ENCODE assay signal across 9 cellular contexts in genomic region chr10:74923556-74923955, GRCh38.
A peak's percentile ranks its signal among the peaks of the same experiment; 100 is the strongest.
DNase-seq lines count a peak whose midpoint lies in the region; ATAC-seq, FAIRE-seq and TF ChIP-seq lines count a peak whose summit lies in the region.
"Had no signal": no experiment of that assay in that cellular context is flagged by ENCODE, and none has a peak within 500 bp of the region (broad histone marks: within the 10 kb centered on the region; RNA-seq: fewer than 3 reads in every experiment).

No MANE protein-coding gene starts in this region.

- 57% methylated on average over 4 of the region's 4 CpGs; no CpG with 5 or more reads in 1 of the 2 experiments for WGBS in H1 (ENCODE audit: extremely low coverage in 1 of 2, insufficient coverage in 1 of 2, insufficient read length in 1 of 2, insufficient replicate concordance in 2 of 2, low coverage in 1 of 2, low lambda C conversion rate in 2 of 2, missing lambda C conversion rate in 1 of 2), 2 experiments
- no CpG with 5 or more reads among the region's 4 CpGs for WGBS in trophoblast cell (ENCODE audit: extremely low coverage, insufficient coverage, insufficient read length)

- H3K79me2 ChIP-seq in H1 (ENCODE audit: control insufficient read depth in 1 of 2, insufficient read depth in 2 of 2, low read length in 2 of 2) (peaks cover 0 to 34% of the 10 kb centered on the region in 2 experiments; a peak in 3 of 4 replicates), trophoblast cell (ENCODE audit: control insufficient read depth, insufficient read depth, low read length, poor library complexity) (peaks cover 2% of the 10 kb centered on the region)

- peaks cover 54% of the 10 kb centered on the region for H3K4me1 Mint-ChIP-seq in progenitor cell of endocrine pancreas (ENCODE audit: low read depth)

- no peak overlapping the region for H2AFZ ChIP-seq in H1 (ENCODE audit: low read length)
- H2AFZ ChIP-seq in trophoblast cell (ENCODE audit: insufficient read depth, low read length, poor library complexity) = no peak overlapping the region

- no peak overlapping the region for H3K4ac ChIP-seq in H1 (replicated peaks; ENCODE audit: insufficient read length, low read depth, low read length)
- no peak overlapping the region for H3K4ac ChIP-seq in trophoblast cell (ENCODE audit: low read depth, low read length)

- H3K56ac ChIP-seq in H1 (replicated peaks; ENCODE audit: insufficient read length, low read depth, low read length) = no peak overlapping the region

- H3K9ac ChIP-seq in H1 (replicated peaks in 1 of 4; ENCODE audit: extremely low read depth in 1 of 4, low read depth in 3 of 4, low read length in 3 of 4) (peak overlapping the region in 1 of 4 experiments; percentile 1; a peak in 1 of 7 replicates), trophoblast cell (ENCODE audit: low read length) (no peak overlapping the region)

- no peaks in the 10 kb centered on the region for H3K27me3 Mint-ChIP-seq in progenitor cell of endocrine pancreas
- H3K27me3 Mint-ChIP-seq: central memory CD8-positive, alpha-beta T cell had no signal

- H2BK20ac ChIP-seq in H1 (ENCODE audit: low read length) = no peak overlapping the region

- TF ChIP-seq CTCF in H1 (IDR thresholded peaks at IDR 0.05; ENCODE audit: control extremely low read depth in 1 of 3, insufficient read depth in 1 of 3, low read depth in 1 of 3, low read length in 3 of 3) (no peak), progenitor cell of endocrine pancreas (IDR thresholded peaks at IDR 0.05; ENCODE audit: unreplicated experiment) (no peak)

- H3K27ac ChIP-seq in H1 (ENCODE audit: low read depth, low read length) (peak overlapping the region; percentile 16; the same call in 1 of the 2 replicates), trophoblast cell (ENCODE audit: low read depth, low read length) (no peak overlapping the region)

- H3K9me3 ChIP-seq in H1 (ENCODE audit: insufficient read depth in 2 of 2, low read depth in 1 of 2, low read length in 1 of 2) (peaks cover 2 to 4% of the 10 kb centered on the region in 2 experiments; a peak in 2 of 4 replicates), trophoblast cell (ENCODE audit: insufficient read depth, low read depth, low read length) (peaks cover 2% of the 10 kb centered on the region)

- H3K4me3 ChIP-seq in H1 (ENCODE audit: extremely low read depth in 1 of 4, insufficient read depth in 2 of 4, low read depth in 3 of 4, low read length in 4 of 4) (no peak overlapping the region), trophoblast cell (ENCODE audit: low read depth, low read length) (no peak overlapping the region)

- H3K4me2 ChIP-seq in H1 (ENCODE audit: insufficient read depth in 1 of 2, low read depth in 2 of 2, low read length in 2 of 2) (no peak overlapping the region), trophoblast cell (ENCODE audit: low read length) (no peak overlapping the region)

- peaks cover 0 to 12% (median 8%) of the 10 kb centered on the region in 4 experiments; a peak in 6 of 7 replicates for H3K4me1 ChIP-seq in H1 (replicated peaks in 1 of 4; ENCODE audit: control insufficient read depth in 3 of 4, insufficient read depth in 4 of 4, low read length in 3 of 4)
- peaks cover 0 to 3% of the 10 kb centered on the region in 2 experiments for H3K4me1 ChIP-seq in trophoblast cell (ENCODE audit: control insufficient read depth in 1 of 2, insufficient read depth in 2 of 2, low read length in 2 of 2)

- H4K5ac ChIP-seq in H1 (ENCODE audit: insufficient read length, low read depth, low read length) = no peak overlapping the region

- no peak overlapping the region for H3K4me3 Mint-ChIP-seq in progenitor cell of endocrine pancreas (ENCODE audit: low read depth)
- H3K4me3 Mint-ChIP-seq: central memory CD8-positive, alpha-beta T cell had no signal

- H3K79me1 ChIP-seq in H1 (ENCODE audit: low read depth, low read length) (peaks cover 3% of the 10 kb centered on the region; the same call in 1 of the 2 replicates), trophoblast cell (ENCODE audit: low read length) (no peaks in the 10 kb centered on the region)

- H3K27me3 ChIP-seq in H1 (replicated peaks in 1 of 4; ENCODE audit: control insufficient read depth in 3 of 4, extremely low read depth in 1 of 4, insufficient read depth in 3 of 4, low read length in 3 of 4) (no peaks in the 10 kb centered on the region), trophoblast cell (ENCODE audit: insufficient read depth, low read length) (no peaks in the 10 kb centered on the region)

- H2BK120ac ChIP-seq in H1 (replicated peaks; ENCODE audit: low read depth, low read length) = no peak overlapping the region
- no peak overlapping the region for H2BK120ac ChIP-seq in trophoblast cell (ENCODE audit: insufficient read depth, low read length, poor library complexity)

- no peaks in the 10 kb centered on the region for H3K23me2 ChIP-seq in H1 (ENCODE audit: low read depth, low read length)

- H2AK5ac ChIP-seq in H1 (ENCODE audit: low read depth, low read length) (no peak overlapping the region), trophoblast cell (ENCODE audit: low read length) (no peak overlapping the region)

- H2BK12ac ChIP-seq in H1 (ENCODE audit: low read depth, low read length) (peak overlapping the region; percentile 53; the same call in 1 of the 2 replicates), trophoblast cell (ENCODE audit: low read length) (no peak overlapping the region)

- H3K18ac ChIP-seq in H1 (ENCODE audit: extremely low read depth, low read length) (no peak overlapping the region; the same call in 1 of the 2 replicates), trophoblast cell (ENCODE audit: low read length) (no peak overlapping the region)

- H3K36me3 ChIP-seq in H1 (ENCODE audit: control insufficient read depth in 2 of 4, insufficient read depth in 4 of 4, low read length in 3 of 4) (no peaks in the 10 kb centered on the region), trophoblast cell (ENCODE audit: control insufficient read depth in 1 of 2, insufficient read depth in 2 of 2, low read length in 2 of 2) (no peaks in the 10 kb centered on the region)

- TF ChIP-seq POLR2A in H1 (IDR thresholded peaks at IDR 0.05; ENCODE audit: control extremely low read depth in 1 of 2, low read depth in 2 of 2, low read length in 2 of 2) = no peak

- TF ChIP-seq EP300 in H1 (IDR thresholded peaks at IDR 0.05; ENCODE audit: borderline replicate concordance in 1 of 2, low read depth in 2 of 2, low read length in 2 of 2) = no peak

- peaks cover 7% of the 10 kb centered on the region for H3K9me3 Mint-ChIP-seq in progenitor cell of endocrine pancreas (ENCODE audit: low read depth)
- H3K9me3 Mint-ChIP-seq: central memory CD8-positive, alpha-beta T cell had no signal

- H4K20me1 ChIP-seq in H1 (replicated peaks in 1 of 2; ENCODE audit: control insufficient read depth in 1 of 2, insufficient read depth in 2 of 2, low read length in 2 of 2) = peaks cover 0 to 2% of the 10 kb centered on the region in 2 experiments

- no peak overlapping the region for H4K8ac ChIP-seq in H1 (ENCODE audit: extremely low read depth, insufficient read depth, low read length)
- H4K8ac ChIP-seq in trophoblast cell (ENCODE audit: low read depth, low read length) = no peak overlapping the region

- H3K23ac ChIP-seq in H1 (ENCODE audit: insufficient read length) (no peak overlapping the region), trophoblast cell (ENCODE audit: low read length) (no peak overlapping the region)

- CTCF ChIA-PET in H1 (lab: Charles Lee; ENCODE audit: partially characterized antibody) = no interaction called here

- no peak overlapping the region for H4K12ac ChIP-seq in trophoblast cell (ENCODE audit: low read depth, low read length)

- peaks cover 10% of the 10 kb centered on the region for H3K36me3 Mint-ChIP-seq in progenitor cell of endocrine pancreas (ENCODE audit: insufficient read depth)

- no peak overlapping the region for H2BK15ac ChIP-seq in H1 (ENCODE audit: low read length)

- ATAC-seq in GM18870 (IDR thresholded peaks at IDR 0.05; ENCODE audit: unreplicated experiment) (no peak), GM19324 (IDR thresholded peaks at IDR 0.05; ENCODE audit: low FRiP score, unreplicated experiment) (no peak)

- DNase-seq in DMS 273 treated with DMSO at 0.1 percent for 48 hours (lab: John Stamatoyannopoulos, UW) (peak; percentile 37), NCI-H1694 treated with DMSO at 0.1 percent for 48 hours (lab: John Stamatoyannopoulos, UW) (peak; percentile 52), H1 (ENCODE audit: low read depth in 1 of 2, low spot score in 2 of 2) (no peak), progenitor cell of endocrine pancreas (ENCODE audit: low spot score, unreplicated experiment) (no peak), COLO668 (lab: John Stamatoyannopoulos, UW; ENCODE audit: unreplicated experiment) (no peak), trophoblast cell (no peak)

- FAIRE-seq in H1 (lab: Jason Lieb, UNC) = no peak

- H4K91ac ChIP-seq in H1 (replicated peaks; ENCODE audit: insufficient read length, low read length) (no peak overlapping the region), trophoblast cell (ENCODE audit: low read depth, low read length) (no peak overlapping the region)

- H3K27ac Mint-ChIP-seq in progenitor cell of endocrine pancreas = peak overlapping the region; percentile 40

- no peak overlapping the region for H3K14ac ChIP-seq in H1 (ENCODE audit: insufficient read length)
- no peak overlapping the region for H3K14ac ChIP-seq in trophoblast cell (ENCODE audit: low read length)

- POLR2A ChIA-PET in H1 (lab: Charles Lee; ENCODE audit: partially characterized antibody) = interaction anchor here (0.6 kb wide), 1 partner anchor 37 kb away, joined by 3 read pairs; no protein-coding TSS in a partner anchor

- H2BK5ac ChIP-seq in H1 (ENCODE audit: low read depth, low read length) = no peak overlapping the region; the same call in 1 of the 2 replicates
- no peak overlapping the region for H2BK5ac ChIP-seq in trophoblast cell (ENCODE audit: low read depth, low read length, poor library complexity)

- no peak for TF ChIP-seq RAD21 in H1 (IDR thresholded peaks at IDR 0.05 in 1 of 2, conservative IDR thresholded peaks at IDR 0.05 in 1 of 2; ENCODE audit: low read depth in 2 of 2, low read length in 2 of 2)

TF ChIP-seq in H1, 55 proteins besides CTCF, POLR2A, EP300 and RAD21:
- TF ChIP-seq YY1 (IDR thresholded peaks at IDR 0.05; ENCODE audit: low read depth, low read length) (peak; percentile 7; the same call in 1 of the 2 replicates), BRCA1 (IDR thresholded peaks at IDR 0.05; ENCODE audit: low read depth, low read length) (no peak)

Comparison
In these comparisons a context has a peak if more than half of its experiments do, and no peak if none do; other contexts are left out.
1. DNase-seq: peak in DMS 273 treated with DMSO at 0.1 percent for 48 hours (single experiment) and NCI-H1694 treated with DMSO at 0.1 percent for 48 hours (single experiment); none in H1 (0 of 2), progenitor cell of endocrine pancreas (single experiment), COLO668 (single experiment) and trophoblast cell (0 of 2).